In the genomic region with DNA sequence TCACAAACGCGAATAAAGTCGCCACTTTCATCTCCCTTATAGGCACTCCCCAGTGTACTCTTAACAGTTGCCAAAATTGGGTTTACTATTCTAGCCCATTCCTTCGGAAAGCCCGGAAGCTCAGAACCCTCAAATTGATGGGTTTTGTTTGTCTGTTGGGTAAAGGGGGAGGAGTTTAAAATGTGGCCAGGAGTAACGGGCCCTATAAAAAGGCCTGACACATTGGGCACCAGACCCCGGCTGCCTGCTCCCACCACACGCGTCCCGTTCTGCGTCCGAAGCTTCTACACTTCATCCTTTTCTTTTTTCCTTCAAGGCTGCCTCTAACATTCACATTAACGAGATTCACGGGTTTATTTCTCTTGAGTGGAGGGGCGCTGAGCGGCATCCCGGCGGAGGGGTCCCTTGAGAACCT, we compare ENCODE assay signal across 8 cellular contexts. TPM values are rescaled to one million over a fixed set of nuclear protein-coding genes. Genes with fewer than 3 reads are reported as not detected.
A peak's percentile ranks its signal among the peaks of the same experiment; 100 is the strongest.
DNase-seq lines count a peak whose midpoint lies in the region; ATAC-seq and TF ChIP-seq lines count a peak whose summit lies in the region.

No MANE protein-coding gene starts in this region.

- no peak overlapping the region for H2BK12ac ChIP-seq in neuronal stem cell (ENCODE audit: low read length)

- intact Hi-C loops in colonic mucosa (cut with DNase I), result loop anchor here (2.0 to 5.0 kb wide), 3 partner anchors 102 to 137 kb away; no protein-coding TSS in a partner anchor
- intact Hi-C loops in lower leg skin (cut with DNase I; ENCODE audit: low total_unique reads), result loop anchor here (5.0 kb wide), 2 partner anchors 132 to 138 kb away; no protein-coding TSS in a partner anchor

- H3K9ac ChIP-seq in KMS-11 (no peak overlapping the region; the same call in 1 of the 2 replicates), colonic mucosa (ENCODE audit: low read depth in 2 of 2, low read length in 2 of 2) (peak overlapping the region; percentile 48 to 61), neuronal stem cell (ENCODE audit: low read depth, low read length, poor library complexity) (no peak overlapping the region)

- no peak overlapping the region for H2BK120ac ChIP-seq in neuronal stem cell (ENCODE audit: low read depth, low read length)

- H3K4ac ChIP-seq in neuronal stem cell (ENCODE audit: low read length), result no peak overlapping the region

- H3K4me3 ChIP-seq in KMS-11 (IDR thresholded peaks at IDR 0.05; ENCODE audit: insufficient read depth, low read depth, low read length) (no peak overlapping the region), colonic mucosa (peak overlapping the region; percentile 60), neuronal stem cell (ENCODE audit: low read length in 2 of 2) (peak overlapping the region; percentile 66 to 74), lower leg skin (ENCODE audit: low read depth, poor library complexity, severe bottlenecking) (no peak overlapping the region)

- H3K4me1 ChIP-seq in KMS-11 (ENCODE audit: low read depth, poor library complexity, severe bottlenecking) (peaks cover 11% of the 10 kb centered on the region), colonic mucosa (no peaks in the 10 kb centered on the region), neuronal stem cell (ENCODE audit: control insufficient read depth in 2 of 2, insufficient read depth in 1 of 2, low read depth in 1 of 2, low read length in 2 of 2) (peaks cover 5 to 8% of the 10 kb centered on the region in 2 donors)

- H3K9me3 ChIP-seq in colonic mucosa (no peaks in the 10 kb centered on the region), neuronal stem cell (replicated peaks in 1 of 2; ENCODE audit: control insufficient read depth in 2 of 2, insufficient read depth in 1 of 2, low read depth in 1 of 2, low read length in 2 of 2) (no peaks in the 10 kb centered on the region)

- TF ChIP-seq CTCF in KMS-11 (conservative IDR thresholded peaks at IDR 0.05; ENCODE audit: low read depth, low read length), result no peak
- no peak for TF ChIP-seq CTCF in colonic mucosa (IDR thresholded peaks at IDR 0.05)
- no peak for TF ChIP-seq CTCF in lower leg skin (IDR thresholded peaks at IDR 0.05)

- H3K27ac ChIP-seq in KMS-11, result no peak overlapping the region
- H3K27ac ChIP-seq in colonic mucosa, result peak overlapping the region; percentile 94
- H3K27ac ChIP-seq in neuronal stem cell (replicated peaks; ENCODE audit: low read length), result no peak overlapping the region

- no peak overlapping the region for H2AK5ac ChIP-seq in neuronal stem cell (ENCODE audit: low read depth, low read length)

- H2BK5ac ChIP-seq in neuronal stem cell (ENCODE audit: low read length), result peak overlapping the region; percentile 58

- H3K36me3 ChIP-seq in KMS-11 (ENCODE audit: insufficient read depth) (no peaks in the 10 kb centered on the region), colonic mucosa (no peaks in the 10 kb centered on the region), neuronal stem cell (replicated peaks in 1 of 2; ENCODE audit: control insufficient read depth in 2 of 2, insufficient read depth in 2 of 2, low read length in 2 of 2) (peaks cover 0 to 18% of the 10 kb centered on the region in 2 donors)

- no peak overlapping the region for H2BK15ac ChIP-seq in neuronal stem cell (ENCODE audit: low read length)

- H3K27me3 ChIP-seq in KMS-11 (ENCODE audit: insufficient read depth, low read depth) (no peaks in the 10 kb centered on the region; the same call in 1 of the 2 replicates), colonic mucosa (no peaks in the 10 kb centered on the region), neuronal stem cell (ENCODE audit: control insufficient read depth in 3 of 3, insufficient read depth in 3 of 3, low read depth in 1 of 3, low read length in 3 of 3) (no peaks in the 10 kb centered on the region)

- peak overlapping the region; percentile 78 for H3K4me2 ChIP-seq in KMS-11
- H3K4me2 ChIP-seq in neuronal stem cell (ENCODE audit: insufficient read depth, low read length, poor library complexity, severe bottlenecking), result peak overlapping the region; percentile 93

- in situ Hi-C loops in KBM-7 (cut with MboI; ENCODE audit: low pct_unique_long_range_greater_than_20kb, low sequenced_read_pairs), result no loop called here

- H4K8ac ChIP-seq in neuronal stem cell (ENCODE audit: low read depth, low read length), result no peak overlapping the region

- ATAC-seq in GM18508 (IDR thresholded peaks at IDR 0.05; ENCODE audit: insufficient read depth, unreplicated experiment), result peak; percentile 2

- no peak overlapping the region for H4K91ac ChIP-seq in neuronal stem cell (ENCODE audit: low read depth, low read length, poor library complexity)

- no peak overlapping the region for H3K14ac ChIP-seq in neuronal stem cell (ENCODE audit: low read length)

- H3K79me2 ChIP-seq in KMS-11 (ENCODE audit: insufficient read depth, low read depth), result no peaks in the 10 kb centered on the region

- no peaks in the 10 kb centered on the region for H4K20me1 ChIP-seq in KMS-11 (ENCODE audit: insufficient read depth)

- DNase-seq in colonic mucosa (no peak), neuronal stem cell (ENCODE audit: low spot score) (no peak), KBM-7 (no peak), lower leg skin (ENCODE audit: low spot score in 2 of 2) (no peak), hypothalamus (lab: John Stamatoyannopoulos, UW) (no peak)
- no peak for DNase-seq in stimulated activated CD4-positive, alpha-beta T cell treated with anti-CD3 and anti-CD28 coated beads, Interleukin-4, amount 100 ng/mL, for 1 hour

- no peak for TF ChIP-seq POLR2A in lower leg skin (IDR thresholded peaks at IDR 0.05)

- WGBS in neuronal stem cell (ENCODE audit: extremely low coverage in 2 of 2, insufficient read length in 2 of 2, insufficient replicate concordance in 1 of 2), 2 donors, result no CpG with 5 or more reads among the region's 18 CpGs
- 8 to 9% methylated on average over 18 of the region's 18 CpGs for WGBS in lower leg skin, 2 donors

- H3K18ac ChIP-seq in neuronal stem cell (ENCODE audit: low read length), result no peak overlapping the region

- no peak overlapping the region for H3K23ac ChIP-seq in neuronal stem cell (ENCODE audit: low read depth, low read length, poor library complexity)

- H3K79me1 ChIP-seq in neuronal stem cell (ENCODE audit: low read depth, low read length), result no peaks in the 10 kb centered on the region

- H2AFZ ChIP-seq in KMS-11 (ENCODE audit: low read depth) (peak overlapping the region; percentile 63), neuronal stem cell (ENCODE audit: low read length) (peak overlapping the region; percentile 98)

RNA-seq across cellular contexts. Expression of a gene that starts 0.8 kb away (rescaled TPM):
- total RNA-seq in colonic mucosa (10 to 100 TPM; 30.7 to 51.1 TPM), lower leg skin (10 to 100 TPM; 13.2 to 20.9 (median 18.4) TPM)
- polyA plus RNA-seq in neuronal stem cell (2013, experiment 1 of 2), result 13.9 TPM
- polyA plus RNA-seq in neuronal stem cell (2013, experiment 2 of 2), result 14.3 TPM

RNA-seq across cellular contexts. Expression of a gene that starts 10.1 kb away (rescaled TPM):
- total RNA-seq in colonic mucosa (10 to 100 TPM in 1 of 2 donors, 1 to 10 TPM in 1; 4.7 to 13.8 TPM), lower leg skin (1 to 10 TPM in 2 of 4 donors, under 1 TPM in 2; 0.10 to 4.4 (median 1.0) TPM)
- 0.06 TPM for polyA plus RNA-seq in neuronal stem cell (2013, experiment 1 of 2)
- polyA plus RNA-seq in neuronal stem cell (2013, experiment 2 of 2), result 0.11 TPM

RNA-seq across cellular contexts. Expression of a gene that starts 16.9 kb away (rescaled TPM):
- total RNA-seq in colonic mucosa (10 to 100 TPM; 80.7 to 98.2 TPM), lower leg skin (10 to 100 TPM; 48.0 to 76.7 (median 66.9) TPM)
- polyA plus RNA-seq in neuronal stem cell (2013, experiment 1 of 2), result 15.6 TPM
- polyA plus RNA-seq in neuronal stem cell (2013, experiment 2 of 2), result 14.9 TPM

RNA-seq across cellular contexts. Expression of a gene that starts 18.3 kb away (rescaled TPM):
- total RNA-seq in colonic mucosa, result 100 to 1,000 TPM in 1 of 2 donors, 10 to 100 TPM in 1; 94.4 to 116 TPM
- polyA plus RNA-seq in neuronal stem cell (2013, experiment 1 of 2), result 37.4 TPM
- 36.9 TPM for polyA plus RNA-seq in neuronal stem cell (2013, experiment 2 of 2)
- 100 to 1,000 TPM in 2 of 4 donors, 10 to 100 TPM in 2; 88.7 to 110 (median 98.3) TPM for total RNA-seq in lower leg skin

RNA-seq across cellular contexts. Expression of a gene that starts 46.8 kb away (rescaled TPM):
- 10 to 100 TPM; 65.5 to 74.6 TPM for total RNA-seq in colonic mucosa
- polyA plus RNA-seq in neuronal stem cell (2013, experiment 1 of 2), result 18.8 TPM
- 17.5 TPM for polyA plus RNA-seq in neuronal stem cell (2013, experiment 2 of 2)
- total RNA-seq in lower leg skin, result 10 to 100 TPM; 63.0 to 76.4 (median 63.3) TPM

Comparison
In these comparisons a context has a peak if more than half of its experiments do, and no peak if none do; other contexts are left out.
1. H3K4me3 ChIP-seq: peak in colonic mucosa (single experiment) and neuronal stem cell (2 of 2); none in KMS-11 (single experiment) and lower leg skin (single experiment).
2. H3K9ac ChIP-seq: peak in colonic mucosa (2 of 2); none in KMS-11 (single experiment) and neuronal stem cell (single experiment).